22 cellular contexts compared by ENCODE assay signal in the genomic region with DNA sequence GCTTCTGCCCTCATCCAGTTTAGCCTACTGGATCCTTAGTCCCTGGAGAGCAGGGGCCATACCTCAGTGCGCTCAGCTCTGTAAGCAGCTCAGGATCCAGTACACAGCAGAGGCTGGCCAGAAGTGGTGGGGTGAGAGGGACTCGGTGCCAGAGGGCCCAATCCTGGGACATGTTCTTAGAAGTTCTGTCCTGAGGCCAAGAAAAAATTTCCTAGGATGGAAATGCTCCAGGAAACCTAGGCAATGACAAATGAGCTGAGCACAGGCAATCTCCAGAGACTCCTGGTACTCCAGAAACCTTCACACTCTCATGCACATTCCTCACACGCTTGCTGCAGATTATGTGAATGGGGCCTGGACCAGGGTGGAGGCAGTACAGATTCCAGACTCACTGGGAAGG.
DNase-seq lines count a peak whose midpoint lies in the region; ATAC-seq and TF ChIP-seq lines count a peak whose summit lies in the region.
"Had no signal": no experiment of that assay in that cellular context is flagged by ENCODE, and none has a peak within 500 bp of the region (broad histone marks: within the 10 kb centered on the region; RNA-seq: fewer than 3 reads in every experiment).

No MANE protein-coding gene starts in this region.

- H3K4me2 ChIP-seq in hepatocyte = no peak overlapping the region

- intact Hi-C loops in dendritic cell treated with granulocyte-macrophage colony-stimulating factor and Interleukin-4, amounts not matched to agents 40 ng/mL and 50 ng/mL, for 4 days (cut with micrococcal nuclease) = loop anchor here (5.0 kb wide), 1 partner anchor 326 kb away; no protein-coding TSS in a partner anchor

- ATAC-seq in HG02759 (IDR thresholded peaks at IDR 0.05; ENCODE audit: unreplicated experiment) (peak; percentile 22), HG03095 (IDR thresholded peaks at IDR 0.05; ENCODE audit: unreplicated experiment) (no peak), GM19452 (IDR thresholded peaks at IDR 0.05; ENCODE audit: unreplicated experiment) (no peak)
- ATAC-seq: activated CD8-positive, alpha-beta memory T cell treated with anti-CD3 and anti-CD28 coated beads, Interleukin-2, amount 10 ng/mL, durations not matched to agents 7 days and 5 days; HepG2 had no signal

- DNase-seq in hepatocyte (ENCODE audit: low spot score) = peak; percentile 7
- DNase-seq in retina = peak; percentile 28
- no peak for DNase-seq in HFFc6
- DNase-seq in SK-N-DZ (ENCODE audit: low spot score) = no peak
- DNase-seq: activated CD4-positive, alpha-beta T cell treated with anti-CD3 and anti-CD28 coated beads for 1 hour; activated CD8-positive, alpha-beta memory T cell treated with anti-CD3 and anti-CD28 coated beads, Interleukin-2, amount 10 ng/mL, durations not matched to agents 7 days and 5 days; activated effector memory CD4-positive, alpha-beta T cell treated with Interleukin-2 at 50 U/mL for 16 hours; effector CD4-positive, alpha-beta T cell; foreskin melanocyte; MM.1S; NCI-H1694 treated with DMSO at 0.1 percent for 48 hours; NCI-H524; SIG-M5; stimulated activated CD4-positive, alpha-beta T cell treated with anti-CD3 and anti-CD28 coated beads, Interleukin-4, amount 100 ng/mL, for 4 hours had no signal

- peaks cover 40% of the 10 kb centered on the region for H3K4me1 Mint-ChIP-seq in dendritic cell treated with granulocyte-macrophage colony-stimulating factor and Interleukin-4, amounts not matched to agents 40 ng/mL and 50 ng/mL, for 4 days (ENCODE audit: low read depth)
- peaks cover 6% of the 10 kb centered on the region; the same call in 1 of the 2 replicates for H3K4me1 Mint-ChIP-seq in HFFc6 (ENCODE audit: low read depth)
- H3K4me1 Mint-ChIP-seq: activated CD8-positive, alpha-beta memory T cell treated with anti-CD3 and anti-CD28 coated beads, Interleukin-2, amount 10 ng/mL, durations not matched to agents 7 days and 5 days; B cell had no signal

- peaks cover 45% of the 10 kb centered on the region for H3K36me3 Mint-ChIP-seq in dendritic cell treated with granulocyte-macrophage colony-stimulating factor and Interleukin-4, amounts not matched to agents 40 ng/mL and 50 ng/mL, for 4 days (ENCODE audit: low read depth)
- H3K36me3 Mint-ChIP-seq in HFFc6 (ENCODE audit: low read depth) = no peaks in the 10 kb centered on the region

- H2AFZ ChIP-seq in hepatocyte = no peak overlapping the region

- H3K36me3 ChIP-seq in hepatocyte (replicated peaks; ENCODE audit: insufficient read depth, low read depth) = no peaks in the 10 kb centered on the region
- H3K36me3 ChIP-seq: thoracic aorta had no signal

- no peak overlapping the region for H3K4me3 ChIP-seq in hepatocyte
- H3K4me3 ChIP-seq: skin epidermis, thoracic aorta had no signal

- H3K79me2 ChIP-seq in hepatocyte = no peaks in the 10 kb centered on the region

- no peaks in the 10 kb centered on the region for H4K20me1 ChIP-seq in hepatocyte (ENCODE audit: insufficient read depth, poor library complexity, severe bottlenecking)

- H3K27ac ChIP-seq in hepatocyte = no peak overlapping the region
- H3K27ac ChIP-seq: thoracic aorta had no signal

- H3K9me3 ChIP-seq in hepatocyte (ENCODE audit: low read depth) = no peaks in the 10 kb centered on the region
- H3K9me3 ChIP-seq: thoracic aorta had no signal

- peak overlapping the region; percentile 24 for H3K27ac Mint-ChIP-seq in dendritic cell treated with granulocyte-macrophage colony-stimulating factor and Interleukin-4, amounts not matched to agents 40 ng/mL and 50 ng/mL, for 4 days
- no peak overlapping the region for H3K27ac Mint-ChIP-seq in HFFc6
- H3K27ac Mint-ChIP-seq: activated CD8-positive, alpha-beta memory T cell treated with anti-CD3 and anti-CD28 coated beads, Interleukin-2, amount 10 ng/mL, durations not matched to agents 7 days and 5 days; B cell had no signal

- no peaks in the 10 kb centered on the region for H3K27me3 ChIP-seq in hepatocyte

- no peaks in the 10 kb centered on the region for H3K27me3 Mint-ChIP-seq in dendritic cell treated with granulocyte-macrophage colony-stimulating factor and Interleukin-4, amounts not matched to agents 40 ng/mL and 50 ng/mL, for 4 days
- H3K27me3 Mint-ChIP-seq in HFFc6 (ENCODE audit: insufficient read depth) = no peaks in the 10 kb centered on the region
- H3K27me3 Mint-ChIP-seq: activated CD8-positive, alpha-beta memory T cell treated with anti-CD3 and anti-CD28 coated beads, Interleukin-2, amount 10 ng/mL, durations not matched to agents 7 days and 5 days; B cell had no signal

- no peaks in the 10 kb centered on the region for H3K9me2 ChIP-seq in hepatocyte (replicated peaks; ENCODE audit: insufficient read depth)

- 79% methylated on average over 3 of the region's 3 CpGs for WGBS in hepatocyte (ENCODE audit: low lambda C conversion rate, missing lambda C conversion rate)

- no peak overlapping the region for H3K4me3 Mint-ChIP-seq in dendritic cell treated with granulocyte-macrophage colony-stimulating factor and Interleukin-4, amounts not matched to agents 40 ng/mL and 50 ng/mL, for 4 days
- H3K4me3 Mint-ChIP-seq in HFFc6 = no peak overlapping the region
- H3K4me3 Mint-ChIP-seq: activated CD8-positive, alpha-beta memory T cell treated with anti-CD3 and anti-CD28 coated beads, Interleukin-2, amount 10 ng/mL, durations not matched to agents 7 days and 5 days; B cell had no signal

- TF ChIP-seq CTCF in hepatocyte (IDR thresholded peaks at IDR 0.05; ENCODE audit: poor library complexity) (no peak), HFFc6 (IDR thresholded peaks at IDR 0.05) (no peak)

- no peaks in the 10 kb centered on the region for H3K9me3 Mint-ChIP-seq in dendritic cell treated with granulocyte-macrophage colony-stimulating factor and Interleukin-4, amounts not matched to agents 40 ng/mL and 50 ng/mL, for 4 days
- no peaks in the 10 kb centered on the region for H3K9me3 Mint-ChIP-seq in HFFc6

- no peaks in the 10 kb centered on the region for H3K4me1 ChIP-seq in hepatocyte (ENCODE audit: insufficient read depth)

Comparison
In these comparisons a context has a peak if more than half of its experiments do, and no peak if none do; other contexts are left out.
1. DNase-seq: peak in hepatocyte (single experiment) and retina (single experiment); none in HFFc6 (single experiment) and SK-N-DZ (single experiment).